Comparison of ENCODE assay signal across 28 cellular contexts in genomic region chr2:241545523-241546473, GRCh38. TPM values are rescaled to one million over a fixed set of nuclear protein-coding genes. Genes with fewer than 3 reads are reported as not detected.
DNase-seq lines count a peak whose midpoint lies in the region; ATAC-seq, FAIRE-seq and TF ChIP-seq lines count a peak whose summit lies in the region.
"Had no signal": no experiment of that assay in that cellular context is flagged by ENCODE, and none has a peak within 500 bp of the region (broad histone marks: within the 10 kb centered on the region; RNA-seq: fewer than 3 reads in every experiment).

No MANE protein-coding gene starts in this region.

- H3K23ac ChIP-seq in H1 (ENCODE audit: insufficient read length), result peak overlapping the region; percentile 9

- peak overlapping the region; percentile 44 for H4K91ac ChIP-seq in H1 (replicated peaks; ENCODE audit: insufficient read length, low read length)

- peak overlapping the region; percentile 49; the same call in 1 of the 2 replicates for H2BK5ac ChIP-seq in H1 (ENCODE audit: low read depth, low read length)

- no peak for TF ChIP-seq CTCF in GM10266 (IDR thresholded peaks at IDR 0.05; ENCODE audit: control insufficient read depth, insufficient read depth, low read depth, missing control alignments)
- no peak for TF ChIP-seq CTCF in RWPE1 (conservative IDR thresholded peaks at IDR 0.05; ENCODE audit: low read depth)
- TF ChIP-seq CTCF in H1 (IDR thresholded peaks at IDR 0.05; ENCODE audit: control extremely low read depth in 1 of 3, insufficient read depth in 1 of 3, low read depth in 1 of 3, low read length in 3 of 3), result no peak
- no peak for TF ChIP-seq CTCF in osteoblast (IDR thresholded peaks at IDR 0.05; ENCODE audit: extremely low read depth, low read depth, low read length)
- TF ChIP-seq CTCF in colonic mucosa (IDR thresholded peaks at IDR 0.05), result no peak

- H3K27me3 ChIP-seq in H1 (replicated peaks in 1 of 4; ENCODE audit: control insufficient read depth in 3 of 4, extremely low read depth in 1 of 4, insufficient read depth in 3 of 4, low read length in 3 of 4), result peaks cover 18 to 26% (median 23%) of the 10 kb centered on the region in 4 experiments
- H3K27me3 ChIP-seq in osteoblast (ENCODE audit: insufficient read depth, low read length), result peaks cover 5% of the 10 kb centered on the region
- peaks cover 27% of the 10 kb centered on the region for H3K27me3 ChIP-seq in colonic mucosa
- H3K27me3 ChIP-seq: Peyer's patch had no signal

- 81% methylated on average over 12 of the region's 12 CpGs; no CpG with 5 or more reads in 1 of the 2 experiments for WGBS in H1 (ENCODE audit: extremely low coverage in 1 of 2, insufficient coverage in 1 of 2, insufficient read length in 1 of 2, insufficient replicate concordance in 2 of 2, low coverage in 1 of 2, low lambda C conversion rate in 2 of 2, missing lambda C conversion rate in 1 of 2), 2 experiments

- peak overlapping the region; percentile 48; the same call in 1 of the 2 replicates for H2BK15ac ChIP-seq in H1 (ENCODE audit: low read length)

- H2BK120ac ChIP-seq in H1 (replicated peaks; ENCODE audit: low read depth, low read length), result no peak overlapping the region

- H3K4me3 ChIP-seq in H1 (ENCODE audit: extremely low read depth in 1 of 4, insufficient read depth in 2 of 4, low read depth in 3 of 4, low read length in 4 of 4), result no peak overlapping the region
- H3K4me3 ChIP-seq in osteoblast (ENCODE audit: insufficient read depth, low read length), result no peak overlapping the region
- H3K4me3 ChIP-seq in colonic mucosa, result no peak overlapping the region
- H3K4me3 ChIP-seq: BLaER1 treated with 17β-estradiol and CSF1 and Interleukin-3, amounts not matched to agents 10 nM and 100 nM; HAP-1; MG63; neural progenitor cell; Peyer's patch; sigmoid colon; thoracic aorta had no signal

- no peak for TF ChIP-seq EP300 in H1 (IDR thresholded peaks at IDR 0.05; ENCODE audit: borderline replicate concordance in 1 of 2, low read depth in 2 of 2, low read length in 2 of 2)

- POLR2A ChIA-PET in RWPE1 (lab: Yijun Ruan, JAX; ENCODE audit: low non-redundant PET) (no interaction called here), H1 (lab: Charles Lee; ENCODE audit: partially characterized antibody) (interaction anchor here (0.7 kb wide), 1 partner anchor 242 kb away, joined by 3 read pairs; no protein-coding TSS in a partner anchor)

- DNase-seq in GM10266 (ENCODE audit: extremely low spot score) (peak; percentile 6), RWPE1 (ENCODE audit: low spot score) (no peak), H1 (ENCODE audit: low read depth in 1 of 2, low spot score in 2 of 2) (no peak), osteoblast (ENCODE audit: insufficient read length, low spot score, missing footprints) (peak; percentile 41), colonic mucosa (no peak)
- no peak for DNase-seq in stimulated activated CD4-positive, alpha-beta T cell treated with anti-CD3 and anti-CD28 coated beads, Interleukin-15, amount 100 ng/mL, for 24 hours
- DNase-seq in activated CD8-positive, alpha-beta memory T cell treated with anti-CD3 and anti-CD28 coated beads, Interleukin-2, amount 50 U/mL, for 48 hours, result no peak
- DNase-seq: ACHN; activated CD4-positive, alpha-beta memory T cell treated with anti-CD3 and anti-CD28 coated beads, Interleukin-2, amount 10 ng/mL, durations not matched to agents 7 days and 5 days; activated CD4-positive, alpha-beta T cell treated with anti-CD3 and anti-CD28 coated beads for 1 hour; activated effector memory CD4-positive, alpha-beta T cell treated with Interleukin-2 at 50 U/mL for 16 hours; activated naive CD8-positive, alpha-beta T cell treated with anti-CD3 and anti-CD28 coated beads, Interleukin-2, amount 10 ng/mL, durations not matched to agents 7 days and 5 days; activated T-cell treated with anti-CD3 and anti-CD28 coated beads for 4 hours; KBM-7; mammary epithelial cell; MG63; NCI-H1436; NCI-H748 treated with DMSO at 0.1 percent for 48 hours; Peyer's patch; sigmoid colon; T-helper 17 cell had no signal

- no peak overlapping the region; a peak in 1 of 7 replicates for H3K9ac ChIP-seq in H1 (replicated peaks in 1 of 4; ENCODE audit: extremely low read depth in 1 of 4, low read depth in 3 of 4, low read length in 3 of 4)
- H3K9ac ChIP-seq in colonic mucosa (ENCODE audit: low read depth in 2 of 2, low read length in 2 of 2), result no peak overlapping the region
- H3K9ac ChIP-seq: BLaER1 treated with 17β-estradiol and CSF1 and Interleukin-3, amounts not matched to agents 10 nM and 100 nM; neural progenitor cell had no signal

- intact Hi-C loops in colonic mucosa (cut with DNase I), result no loop called here

- H4K8ac ChIP-seq in H1 (ENCODE audit: extremely low read depth, insufficient read depth, low read length), result no peak overlapping the region

- H3K27ac ChIP-seq in RWPE1 (peak overlapping the region; percentile 12; the same call in 1 of the 2 replicates), H1 (ENCODE audit: low read depth, low read length) (no peak overlapping the region), osteoblast (ENCODE audit: low read depth, low read length) (peak overlapping the region; percentile 55), colonic mucosa (no peak overlapping the region)
- H3K27ac ChIP-seq: BLaER1 treated with 17β-estradiol and CSF1 and Interleukin-3, amounts not matched to agents 10 nM and 100 nM; epithelial cell of prostate; neural progenitor cell; Peyer's patch; thoracic aorta had no signal

- H2BK20ac ChIP-seq in H1 (ENCODE audit: low read length), result peak overlapping the region; percentile 64; the same call in 1 of the 2 replicates

- FAIRE-seq in H1 (lab: Jason Lieb, UNC), result no peak
- FAIRE-seq: G401.6 had no signal

- peak overlapping the region; percentile 95 for H2BK12ac ChIP-seq in H1 (ENCODE audit: low read depth, low read length)

- peaks cover 17% of the 10 kb centered on the region; the same call in 1 of the 2 replicates for H3K23me2 ChIP-seq in H1 (ENCODE audit: low read depth, low read length)

- H3K36me3 ChIP-seq in H1 (ENCODE audit: control insufficient read depth in 2 of 4, insufficient read depth in 4 of 4, low read length in 3 of 4), result no peaks in the 10 kb centered on the region
- H3K36me3 ChIP-seq in osteoblast (ENCODE audit: insufficient read depth, low read length), result no peaks in the 10 kb centered on the region
- no peaks in the 10 kb centered on the region for H3K36me3 ChIP-seq in colonic mucosa
- H3K36me3 ChIP-seq: BLaER1 treated with 17β-estradiol and CSF1 and Interleukin-3, amounts not matched to agents 10 nM and 100 nM; HAP-1; MG63; neural progenitor cell; Peyer's patch; sigmoid colon; thoracic aorta had no signal

- no peak overlapping the region for H4K5ac ChIP-seq in H1 (ENCODE audit: insufficient read length, low read depth, low read length)

- H3K14ac ChIP-seq in H1 (ENCODE audit: insufficient read length), result no peak overlapping the region

- peak overlapping the region; percentile 99 for H2AK5ac ChIP-seq in H1 (ENCODE audit: low read depth, low read length)

- TF ChIP-seq POLR2A in H1 (IDR thresholded peaks at IDR 0.05; ENCODE audit: control extremely low read depth in 1 of 2, low read depth in 2 of 2, low read length in 2 of 2), result no peak

- peak overlapping the region; percentile 92 for H3K56ac ChIP-seq in H1 (replicated peaks; ENCODE audit: insufficient read length, low read depth, low read length)

- no peaks in the 10 kb centered on the region for H3K79me1 ChIP-seq in H1 (ENCODE audit: low read depth, low read length)

- TF ChIP-seq RAD21 in H1 (IDR thresholded peaks at IDR 0.05 in 1 of 2, conservative IDR thresholded peaks at IDR 0.05 in 1 of 2; ENCODE audit: low read depth in 2 of 2, low read length in 2 of 2), result no peak

- peaks cover 1 to 4% (median 4%) of the 10 kb centered on the region in 4 experiments; a peak in 6 of 7 replicates for H3K4me1 ChIP-seq in H1 (replicated peaks in 1 of 4; ENCODE audit: control insufficient read depth in 3 of 4, insufficient read depth in 4 of 4, low read length in 3 of 4)
- H3K4me1 ChIP-seq in osteoblast (ENCODE audit: insufficient read depth, low read length), result peaks cover 67% of the 10 kb centered on the region
- H3K4me1 ChIP-seq in colonic mucosa, result no peaks in the 10 kb centered on the region

- H4K20me1 ChIP-seq in H1 (replicated peaks in 1 of 2; ENCODE audit: control insufficient read depth in 1 of 2, insufficient read depth in 2 of 2, low read length in 2 of 2), result peaks cover 0 to 5% of the 10 kb centered on the region in 2 experiments
- H4K20me1 ChIP-seq in osteoblast (ENCODE audit: insufficient read depth, low read length), result no peaks in the 10 kb centered on the region

- H2AFZ ChIP-seq in H1 (ENCODE audit: low read length) (no peak overlapping the region), osteoblast (ENCODE audit: low read length) (no peak overlapping the region)
- H2AFZ ChIP-seq: neural progenitor cell had no signal

- CTCF ChIA-PET in RWPE1 (lab: Yijun Ruan, JAX), result no interaction called here
- CTCF ChIA-PET in H1 (lab: Charles Lee; ENCODE audit: partially characterized antibody), result no interaction called here

- H3K9me3 ChIP-seq in H1 (ENCODE audit: insufficient read depth in 2 of 2, low read depth in 1 of 2, low read length in 1 of 2) (no peaks in the 10 kb centered on the region), osteoblast (ENCODE audit: low read depth, low read length) (no peaks in the 10 kb centered on the region), colonic mucosa (no peaks in the 10 kb centered on the region)
- H3K9me3 ChIP-seq: BLaER1 treated with 17β-estradiol and CSF1 and Interleukin-3, amounts not matched to agents 10 nM and 100 nM; HAP-1; MG63; sigmoid colon; thoracic aorta had no signal

- ATAC-seq in GM19395 (IDR thresholded peaks at IDR 0.05; ENCODE audit: unreplicated experiment), result no peak
- ATAC-seq: T-helper 17 cell had no signal

- H3K4me2 ChIP-seq in H1 (ENCODE audit: insufficient read depth in 1 of 2, low read depth in 2 of 2, low read length in 2 of 2) (no peak overlapping the region), osteoblast (ENCODE audit: insufficient read depth, low read length) (peak overlapping the region; percentile 57)
- H3K4me2 ChIP-seq: BLaER1 treated with 17β-estradiol and CSF1 and Interleukin-3, amounts not matched to agents 10 nM and 100 nM had no signal

- peak overlapping the region; percentile 29 for H3K4ac ChIP-seq in H1 (replicated peaks; ENCODE audit: insufficient read length, low read depth, low read length)

- no peak overlapping the region for H3K18ac ChIP-seq in H1 (ENCODE audit: extremely low read depth, low read length)

- no peaks in the 10 kb centered on the region for H3K79me2 ChIP-seq in H1 (ENCODE audit: control insufficient read depth in 1 of 2, insufficient read depth in 2 of 2, low read length in 2 of 2)
- no peaks in the 10 kb centered on the region for H3K79me2 ChIP-seq in osteoblast (ENCODE audit: insufficient read depth, low read length)

RNA-seq across cellular contexts. Expression of gene BOK, which starts 12.7 kb away (rescaled TPM):
- total RNA-seq in H1 (2021; fragmentation: NEBNext Ultra II Directional; extraction: Animal tissue kit (Norgen Biotek cat#: 25700)), result 33.7 and 34.7 TPM in 2 replicates
- polyA plus RNA-seq in H1 (2011; rRNA removed), result 37.6 and 47.9 TPM in 2 replicates
- polyA plus RNA-seq in H1 (2011; cell fraction: cytosol; rRNA removed), result 33.5 TPM
- 50.2 TPM for polyA plus RNA-seq in H1 (2011; cell fraction: nucleus; rRNA removed)
- polyA plus RNA-seq in H1 (2012, experiment 1 of 2), result 18.3 to 27.4 TPM (median 25.2 TPM) in 4 replicates
- 30.5 TPM for polyA plus RNA-seq in H1 (2012, experiment 2 of 2)
- polyA plus RNA-seq in H1 (2013, experiment 1 of 2), result 25.1 TPM
- polyA plus RNA-seq in H1 (2013, experiment 2 of 2), result 24.1 TPM
- 14.2 and 14.4 TPM in 2 replicates for polyA minus RNA-seq in H1 (2011; rRNA and poly(A)+ RNA removed)
- polyA minus RNA-seq in H1 (2011; cell fraction: cytosol; rRNA and poly(A)+ RNA removed), result 13.2 TPM
- polyA minus RNA-seq in H1 (2011; cell fraction: nucleus; rRNA and poly(A)+ RNA removed), result 12.3 TPM
- total RNA-seq in osteoblast, result 33.3 and 41.3 TPM in 2 replicates
- total RNA-seq in colonic mucosa, result 10 to 100 TPM in 1 of 2 donors, 1 to 10 TPM in 1; 8.3 to 14.1 TPM
- total RNA-seq: activated naive CD8-positive, alpha-beta T cell treated with anti-CD3 and anti-CD28 coated beads, Interleukin-2, amount 10 ng/mL, durations not matched to agents 7 days and 5 days; T-helper 17 cell had no signal

RNA-seq across cellular contexts. Expression of gene STK25, which starts 37.4 kb away (rescaled TPM):
- 159 and 162 TPM in 2 replicates for total RNA-seq in H1 (2021; fragmentation: NEBNext Ultra II Directional; extraction: Animal tissue kit (Norgen Biotek cat#: 25700))
- 546 and 743 TPM in 2 replicates for polyA plus RNA-seq in H1 (2011; rRNA removed)
- 422 TPM for polyA plus RNA-seq in H1 (2011; cell fraction: cytosol; rRNA removed)
- polyA plus RNA-seq in H1 (2011; cell fraction: nucleus; rRNA removed), result 1,385 TPM
- 179 to 242 TPM (median 225 TPM) in 4 replicates for polyA plus RNA-seq in H1 (2012, experiment 1 of 2)
- 236 TPM for polyA plus RNA-seq in H1 (2012, experiment 2 of 2)
- polyA plus RNA-seq in H1 (2013, experiment 1 of 2), result 117 TPM
- 108 TPM for polyA plus RNA-seq in H1 (2013, experiment 2 of 2)
- polyA minus RNA-seq in H1 (2011; rRNA and poly(A)+ RNA removed), result 256 and 338 TPM in 2 replicates
- polyA minus RNA-seq in H1 (2011; cell fraction: cytosol; rRNA and poly(A)+ RNA removed), result 108 TPM
- polyA minus RNA-seq in H1 (2011; cell fraction: nucleus; rRNA and poly(A)+ RNA removed), result 190 TPM
- total RNA-seq in osteoblast (189 and 227 TPM in 2 replicates), colonic mucosa (100 to 1,000 TPM in 1 of 2 donors, 10 to 100 TPM in 1; 87.8 to 144 TPM)

Comparison
In these comparisons a context has a peak if more than half of its experiments do, and no peak if none do; other contexts are left out.
1. DNase-seq: peak in GM10266 (single experiment) and osteoblast (single experiment); none in RWPE1 (single experiment), H1 (0 of 2), stimulated activated CD4-positive, alpha-beta T cell treated with anti-CD3 and anti-CD28 coated beads, Interleukin-15, amount 100 ng/mL, for 24 hours (single experiment), activated CD8-positive, alpha-beta memory T cell treated with anti-CD3 and anti-CD28 coated beads, Interleukin-2, amount 50 U/mL, for 48 hours (single experiment) and colonic mucosa (single experiment).
2. H3K27ac ChIP-seq: peak in RWPE1 (single experiment) and osteoblast (single experiment); none in H1 (single experiment) and colonic mucosa (single experiment).